ENCODE assay signal across 9 cellular contexts in genomic region chr1:230632273-230632873, GRCh38. TPM values are rescaled to one million over a fixed set of nuclear protein-coding genes. Genes with fewer than 3 reads are reported as not detected.
DNase-seq lines count a peak whose midpoint lies in the region; ATAC-seq, FAIRE-seq and TF ChIP-seq lines count a peak whose summit lies in the region.
"Had no signal": no experiment of that assay in that cellular context is flagged by ENCODE, and none has a peak within 500 bp of the region (broad histone marks: within the 10 kb centered on the region; RNA-seq: fewer than 3 reads in every experiment).

No MANE protein-coding gene starts in this region.

- 50% methylated on average over 4 of the region's 4 CpGs for WGBS in hepatocyte (ENCODE audit: low lambda C conversion rate, missing lambda C conversion rate)
- WGBS in thyroid gland, 2 donors = 48 to 53% methylated on average over 4 of the region's 4 CpGs

- H3K27me3 ChIP-seq in hepatocyte (no peaks in the 10 kb centered on the region), thyroid gland (no peaks in the 10 kb centered on the region)

- no peaks in the 10 kb centered on the region for H3K4me1 Mint-ChIP-seq in activated CD8-positive, alpha-beta T cell treated with anti-CD3 and anti-CD28 coated beads for 36 hours (ENCODE audit: low read depth)

- CTCF ChIA-PET in activated CD8-positive, alpha-beta T cell treated with anti-CD3 and anti-CD28 coated beads for 36 hours (lab: Charles Lee) = no interaction called here

- no peak overlapping the region for H3K27ac ChIP-seq in hepatocyte
- no peak overlapping the region for H3K27ac ChIP-seq in thyroid gland
- H3K27ac ChIP-seq: epithelial cell of prostate had no signal

- H3K36me3 ChIP-seq in hepatocyte (replicated peaks; ENCODE audit: insufficient read depth, low read depth) (no peaks in the 10 kb centered on the region), thyroid gland (no peaks in the 10 kb centered on the region)

- intact Hi-C loops in activated CD8-positive, alpha-beta T cell treated with anti-CD3 and anti-CD28 coated beads for 36 hours (cut with micrococcal nuclease) = no loop called here
- intact Hi-C loops in thyroid gland (cut with DNase I) = loop anchor here (10.0 kb wide), 1 partner anchor 572 kb away; no protein-coding TSS in a partner anchor

- no peak for TF ChIP-seq CTCF in activated CD8-positive, alpha-beta T cell treated with anti-CD3 and anti-CD28 coated beads for 36 hours (IDR thresholded peaks at IDR 0.05)
- TF ChIP-seq CTCF in hepatocyte (IDR thresholded peaks at IDR 0.05; ENCODE audit: poor library complexity) (peak; percentile 51), thyroid gland (IDR thresholded peaks at IDR 0.05) (peak in 4 of 6 experiments; percentile 44 to 57 (median 53))

- ATAC-seq in activated CD8-positive, alpha-beta T cell treated with anti-CD3 and anti-CD28 coated beads for 36 hours = peak; percentile 64
- ATAC-seq in HG03469 (IDR thresholded peaks at IDR 0.05; ENCODE audit: unreplicated experiment) = no peak

- DNase-seq in AG20443 (ENCODE audit: low spot score) (peak; percentile 36), GM12891 (ENCODE audit: insufficient read length, low spot score) (peak; percentile 12), NCI-H146 (lab: John Stamatoyannopoulos, UW) (peak; percentile 74), hepatocyte (ENCODE audit: low spot score) (peak; percentile 60), thyroid gland (peak; percentile 35 to 42)
- DNase-seq in activated CD8-positive, alpha-beta T cell treated with anti-CD3 and anti-CD28 coated beads for 36 hours = peak; percentile 25
- no peak for DNase-seq in NK-92 treated with Interleukin-12 subunit alpha and Interleukin-12 subunit beta, amount 100 ng/mL, for 24 hours (lab: John Stamatoyannopoulos, UW)

- H3K4me1 ChIP-seq in hepatocyte (ENCODE audit: insufficient read depth) = no peaks in the 10 kb centered on the region
- H3K4me1 ChIP-seq in thyroid gland = no peaks in the 10 kb centered on the region

- no peaks in the 10 kb centered on the region for H3K9me3 Mint-ChIP-seq in activated CD8-positive, alpha-beta T cell treated with anti-CD3 and anti-CD28 coated beads for 36 hours

- H3K4me3 ChIP-seq in hepatocyte (no peak overlapping the region), thyroid gland (replicated peaks in 1 of 3) (no peak overlapping the region)

- peak; percentile 47 for FAIRE-seq in GM12891 (lab: Jason Lieb, UNC)

- POLR2A ChIA-PET in activated CD8-positive, alpha-beta T cell treated with anti-CD3 and anti-CD28 coated beads for 36 hours (lab: Charles Lee) = no interaction called here

- H3K9me3 ChIP-seq in hepatocyte (ENCODE audit: low read depth) = no peaks in the 10 kb centered on the region
- no peaks in the 10 kb centered on the region for H3K9me3 ChIP-seq in thyroid gland

- TF ChIP-seq POLR2A in GM12891 (IDR thresholded peaks at IDR 0.05; ENCODE audit: low read depth, low read length) (no peak), thyroid gland (IDR thresholded peaks at IDR 0.05) (no peak)

- H3K9me2 ChIP-seq in hepatocyte (replicated peaks; ENCODE audit: insufficient read depth) = no peaks in the 10 kb centered on the region

- H3K36me3 Mint-ChIP-seq in activated CD8-positive, alpha-beta T cell treated with anti-CD3 and anti-CD28 coated beads for 36 hours (ENCODE audit: low read depth) = no peaks in the 10 kb centered on the region

- no peak overlapping the region for H3K4me2 ChIP-seq in hepatocyte

- H3K27me3 Mint-ChIP-seq in activated CD8-positive, alpha-beta T cell treated with anti-CD3 and anti-CD28 coated beads for 36 hours = peaks cover 8% of the 10 kb centered on the region

- H3K27ac Mint-ChIP-seq in activated CD8-positive, alpha-beta T cell treated with anti-CD3 and anti-CD28 coated beads for 36 hours = no peak overlapping the region

- no peaks in the 10 kb centered on the region for H3K79me2 ChIP-seq in hepatocyte

- H4K20me1 ChIP-seq in hepatocyte (ENCODE audit: insufficient read depth, poor library complexity, severe bottlenecking) = no peaks in the 10 kb centered on the region

- no peak overlapping the region for H2AFZ ChIP-seq in hepatocyte

- H3K4me3 Mint-ChIP-seq in activated CD8-positive, alpha-beta T cell treated with anti-CD3 and anti-CD28 coated beads for 36 hours = no peak overlapping the region

TF ChIP-seq in GM12891, 5 proteins besides CTCF, POLR2A, EP300 and RAD21:
- TF ChIP-seq POU2F2 (IDR thresholded peaks at IDR 0.05; ENCODE audit: low read depth, low read length) (no peak), SPI1 (IDR thresholded peaks at IDR 0.05; ENCODE audit: low read depth, low read length) (no peak), POLR2AphosphoS5 (IDR thresholded peaks at IDR 0.05; ENCODE audit: low read depth, low read length) (no peak), PAX5 (IDR thresholded peaks at IDR 0.05; ENCODE audit: insufficient read depth, low read length, severe bottlenecking) (no peak), TAF1 (IDR thresholded peaks at IDR 0.05; ENCODE audit: low read depth, low read length) (no peak)

RNA-seq across cellular contexts. Expression of gene COG2, which starts 9.9 kb away (rescaled TPM):
- polyA plus RNA-seq in GM12891 (2012; ENCODE audit: low read depth, missing spikeins) = 12.5 TPM
- 10 to 100 TPM; 26.1 to 27.6 TPM for total RNA-seq in activated CD8-positive, alpha-beta T cell treated with anti-CD3 and anti-CD28 coated beads for 36 hours
- 39.9 and 46.2 TPM in 2 replicates for total RNA-seq in hepatocyte
- polyA plus RNA-seq in hepatocyte = 23.7 and 25.3 TPM in 2 replicates
- 10 to 100 TPM; 36.3 to 48.1 (median 37.5) TPM for total RNA-seq in thyroid gland
